1 cellular context compared by ENCODE assay signal in the genomic region with DNA sequence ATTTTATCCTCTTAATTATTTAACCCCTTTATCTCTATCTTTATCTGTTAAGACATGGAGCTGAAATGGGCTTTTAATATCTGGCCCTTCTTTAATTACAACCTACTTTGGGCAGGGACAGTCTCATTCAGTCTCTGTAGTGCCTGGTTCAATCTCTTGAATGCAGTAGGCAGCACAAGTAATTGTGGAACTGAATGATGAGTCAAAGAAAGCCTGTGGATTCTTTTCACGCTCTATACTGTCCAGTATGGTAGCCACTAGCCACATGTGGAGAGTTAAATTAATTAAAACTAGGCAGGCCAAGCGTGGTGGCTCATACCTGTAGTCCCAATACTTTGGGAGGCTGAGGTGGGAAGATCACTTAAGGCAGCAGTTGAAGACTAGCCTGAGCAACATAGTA.
TF ChIP-seq lines count a peak whose summit lies in the region.

No MANE protein-coding gene starts in this region.

TF ChIP-seq in HepG2, 621 proteins besides CTCF, POLR2A, EP300 and RAD21:
- TF ChIP-seq HOXD1 (CRISPR knock-in tag; IDR thresholded peaks at IDR 0.05) (no peak), ZNF883 (CRISPR knock-in tag; IDR thresholded peaks at IDR 0.05; ENCODE audit: not compliant biosample characterization) (no peak), TAF1 (CRISPR knock-in tag; IDR thresholded peaks at IDR 0.05) (no peak), CENPX (CRISPR knock-in tag; IDR thresholded peaks at IDR 0.05) (no peak), ARNT2 (CRISPR knock-in tag; IDR thresholded peaks at IDR 0.05; ENCODE audit: low read depth) (no peak), FOXC1 (CRISPR knock-in tag; IDR thresholded peaks at IDR 0.05; ENCODE audit: borderline replicate concordance) (no peak), ZNF747 (CRISPR knock-in tag; IDR thresholded peaks at IDR 0.05; ENCODE audit: borderline replicate concordance) (no peak), KLF12 (CRISPR knock-in tag; IDR thresholded peaks at IDR 0.05; ENCODE audit: borderline replicate concordance) (no peak), ZNF562 (CRISPR knock-in tag; IDR thresholded peaks at IDR 0.05; ENCODE audit: borderline replicate concordance) (no peak), RBM22 (optimal IDR thresholded peaks at IDR 0.05; ENCODE audit: low read length) (no peak), HOXA9 (CRISPR knock-in tag; IDR thresholded peaks at IDR 0.05; ENCODE audit: borderline replicate concordance) (no peak), ADNP (CRISPR knock-in tag; IDR thresholded peaks at IDR 0.05) (no peak), ZNF432 (CRISPR knock-in tag; IDR thresholded peaks at IDR 0.05; ENCODE audit: borderline replicate concordance) (no peak), GZF1 (CRISPR knock-in tag; IDR thresholded peaks at IDR 0.05) (no peak), IKZF1 (IDR thresholded peaks at IDR 0.05) (no peak), ZNF761 (CRISPR knock-in tag; conservative IDR thresholded peaks at IDR 0.05) (no peak), ARNTL (CRISPR knock-in tag; IDR thresholded peaks at IDR 0.05) (no peak)
